In genomic region chr4:157706134-157706533, GRCh38 we compare ENCODE assay signal across 20 cellular contexts.
DNase-seq lines count a peak whose midpoint lies in the region; ATAC-seq, FAIRE-seq and TF ChIP-seq lines count a peak whose summit lies in the region.
"Had no signal": no experiment of that assay in that cellular context is flagged by ENCODE, and none has a peak within 500 bp of the region (broad histone marks: within the 10 kb centered on the region; RNA-seq: fewer than 3 reads in every experiment).

No MANE protein-coding gene starts in this region.

- H3K4me3 ChIP-seq in pancreas: no peak overlapping the region
- H3K4me3 ChIP-seq: BLaER1 treated with 17β-estradiol and CSF1 and Interleukin-3, amounts not matched to agents 10 nM and 100 nM had no signal

- FAIRE-seq in D721Med (lab: Jason Lieb, UNC): peak; percentile 94
- no peak for FAIRE-seq in pancreas (lab: Jason Lieb, UNC)
- FAIRE-seq: GM19239, H1 had no signal

- peak; percentile 17 for DNase-seq in D721Med (ENCODE audit: insufficient read length, low spot score)
- DNase-seq in HuH-7 (ENCODE audit: low spot score): peak; percentile 20
- no peak for DNase-seq in pancreas
- no peak for DNase-seq in dermis blood vessel endothelial cell
- DNase-seq in activated CD4-positive, CD25-positive, alpha-beta regulatory T cell treated with anti-CD3 and anti-CD28 coated beads, Interleukin-2, amount 50 U/mL, for 72 hours: no peak
- DNase-seq: 8988T; ACHN; CD4-positive, CD25-positive, alpha-beta regulatory T cell; DMS 273 treated with DMSO at 0.1 percent for 48 hours; DMS79 treated with DMSO at 0.1 percent for 48 hours; EL; GDM1; HCEC 1CT; HFFc6 had no signal

- peaks cover 0 to 13% (median 7%) of the 10 kb centered on the region in 3 donors for H3K4me1 ChIP-seq in pancreas

- 9 to 11% methylated on average over 1 of the region's 1 CpG for WGBS in pancreas, 2 donors

- intact Hi-C loops in pancreas (cut with DNase I): no loop called here

- H3K27ac ChIP-seq in VCaP (peak overlapping the region; percentile 53), pancreas (no peak overlapping the region)
- H3K27ac ChIP-seq: BLaER1 treated with 17β-estradiol and CSF1 and Interleukin-3, amounts not matched to agents 10 nM and 100 nM had no signal

- no peaks in the 10 kb centered on the region for H3K9me3 ChIP-seq in pancreas
- H3K9me3 ChIP-seq: BLaER1 treated with 17β-estradiol and CSF1 and Interleukin-3, amounts not matched to agents 10 nM and 100 nM had no signal

- no peak for TF ChIP-seq CTCF in D721Med (IDR thresholded peaks at IDR 0.05; ENCODE audit: insufficient read depth, missing control alignments)
- TF ChIP-seq CTCF in VCaP (conservative IDR thresholded peaks at IDR 0.05): no peak
- TF ChIP-seq CTCF in pancreas (IDR thresholded peaks at IDR 0.05): no peak

- no peaks in the 10 kb centered on the region for H3K27me3 ChIP-seq in pancreas
- H3K27me3 ChIP-seq: BLaER1 treated with 17β-estradiol and CSF1 and Interleukin-3, amounts not matched to agents 10 nM and 100 nM had no signal

- peak in 3 of 4 donors; percentile 59 to 77 (median 68) for ATAC-seq in pancreas
- no peak for ATAC-seq in GM21528 (IDR thresholded peaks at IDR 0.05; ENCODE audit: low FRiP score, unreplicated experiment)
- ATAC-seq in HG03108 (IDR thresholded peaks at IDR 0.05; ENCODE audit: unreplicated experiment): no peak

- H3K36me3 ChIP-seq in pancreas: no peaks in the 10 kb centered on the region
- H3K36me3 ChIP-seq: BLaER1 treated with 17β-estradiol and CSF1 and Interleukin-3, amounts not matched to agents 10 nM and 100 nM had no signal

Comparison
In these comparisons a context has a peak if more than half of its experiments do, and no peak if none do; other contexts are left out.
1. DNase-seq: peak in D721Med (single experiment) and HuH-7 (single experiment); none in pancreas (0 of 6), dermis blood vessel endothelial cell (single experiment) and activated CD4-positive, CD25-positive, alpha-beta regulatory T cell treated with anti-CD3 and anti-CD28 coated beads, Interleukin-2, amount 50 U/mL, for 72 hours (single experiment).
2. ATAC-seq: peak in pancreas (3 of 4); none in GM21528 (single experiment) and HG03108 (single experiment).